In genomic region chr7:7556852-7557251, GRCh38 we compare ENCODE assay signal across 24 cellular contexts. TPM values are rescaled to one million over a fixed set of nuclear protein-coding genes. Genes with fewer than 3 reads are reported as not detected.
"Had no signal": no experiment of that assay in that cellular context is flagged by ENCODE, and none has a peak within 500 bp of the region (broad histone marks: within the 10 kb centered on the region; RNA-seq: fewer than 3 reads in every experiment).

No MANE protein-coding gene starts in this region.

- H2AFZ ChIP-seq: hepatocyte had no signal

- H3K4me1 ChIP-seq: esophagus muscularis mucosa, gastroesophageal sphincter, heart left ventricle, lower lobe of right lung had no signal

- H3K4me3 ChIP-seq: coronary artery, dorsolateral prefrontal cortex, esophagus muscularis mucosa, gastroesophageal sphincter, heart left ventricle, hepatocyte, left lung, lower lobe of right lung, mucosa of descending colon had no signal

- FAIRE-seq: colon, endothelial cell of umbilical vein, frontal cortex had no signal

- H3K4me2 ChIP-seq: hepatocyte had no signal

- H3K27me3 ChIP-seq: dorsolateral prefrontal cortex, esophagus muscularis mucosa, gastroesophageal sphincter, heart left ventricle, hepatocyte, left lung had no signal

- H3K9me3 ChIP-seq: lower lobe of right lung, mucosa of descending colon had no signal

- H3K36me3 ChIP-seq: left lung, lower lobe of right lung had no signal

- H3K27ac ChIP-seq: coronary artery, esophagus muscularis mucosa, foreskin keratinocyte, gastroesophageal sphincter, heart left ventricle, hepatocyte, left lung, lower lobe of right lung had no signal

- DNase-seq: dermis blood vessel endothelial cell; dorsolateral prefrontal cortex; effector CD4-positive, alpha-beta T cell; effector memory CD4-positive, alpha-beta T cell; foreskin keratinocyte; hypothalamus; immature natural killer cell; islet precursor cell; left cardiac atrium; left ventricle myocardium superior; lower lobe of right lung; mesenchymal stem cell; naive B cell had no signal

RNA-seq across cellular contexts. Expression of gene COL28A1, which starts 21.2 kb away (rescaled TPM):
- total RNA-seq: endothelial cell of umbilical vein, foreskin keratinocyte, lung microvascular endothelial cell had no signal
- polyA plus RNA-seq: endothelial cell of umbilical vein, foreskin keratinocyte, immature natural killer cell had no signal
